1 cellular context compared by ENCODE assay signal in the genomic region with DNA sequence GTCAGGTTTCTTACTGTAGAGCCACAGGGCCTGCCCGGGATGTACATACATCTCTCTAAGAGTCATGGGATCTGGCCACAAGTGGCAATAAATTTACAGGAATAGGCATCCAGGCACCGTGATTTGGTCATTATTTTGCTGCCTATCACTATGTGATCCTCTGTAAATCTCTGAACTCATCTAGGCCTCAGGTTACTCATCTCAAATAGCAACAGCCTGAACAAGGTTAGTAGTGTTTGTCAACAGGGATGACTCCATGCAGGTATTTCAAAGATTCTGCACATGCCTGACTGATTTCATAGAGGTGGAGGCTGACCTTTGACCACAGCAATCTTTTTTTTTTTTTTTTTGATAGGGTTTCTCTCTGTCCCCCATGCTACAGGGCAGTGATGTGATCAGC.
TF ChIP-seq lines count a peak whose summit lies in the region.

No MANE protein-coding gene starts in this region.

TF ChIP-seq in H1, 55 proteins besides CTCF, POLR2A, EP300 and RAD21 (continued from another document):
- TF ChIP-seq, protein P1, sequence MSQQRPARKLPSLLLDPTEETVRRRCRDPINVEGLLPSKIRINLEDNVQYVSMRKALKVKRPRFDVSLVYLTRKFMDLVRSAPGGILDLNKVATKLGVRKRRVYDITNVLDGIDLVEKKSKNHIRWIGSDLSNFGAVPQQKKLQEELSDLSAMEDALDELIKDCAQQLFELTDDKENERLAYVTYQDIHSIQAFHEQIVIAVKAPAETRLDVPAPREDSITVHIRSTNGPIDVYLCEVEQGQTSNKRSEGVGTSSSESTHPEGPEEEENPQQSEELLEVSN (IDR thresholded peaks at IDR 0.05) = no peak
- TF ChIP-seq POU5F1 (IDR thresholded peaks at IDR 0.05; ENCODE audit: low read depth, low read length) = no peak
- TF ChIP-seq SIN3A (conservative IDR thresholded peaks at IDR 0.05 in 1 of 2, IDR thresholded peaks at IDR 0.05 in 1 of 2; ENCODE audit: low read depth in 1 of 2, low read length in 2 of 2) = no peak
- TF ChIP-seq GABPA (IDR thresholded peaks at IDR 0.05; ENCODE audit: borderline replicate concordance, insufficient read depth, low read length) = no peak
- no peak for TF ChIP-seq POLR2AphosphoS5 (IDR thresholded peaks at IDR 0.05; ENCODE audit: low read depth, low read length)
- TF ChIP-seq RNF2 (IDR thresholded peaks at IDR 0.05; ENCODE audit: borderline replicate concordance, low read depth, low read length, missing control alignments, poor library complexity, severe bottlenecking) = no peak
- TF ChIP-seq PHF8 (conservative IDR thresholded peaks at IDR 0.05; ENCODE audit: low read depth, low read length) = no peak
TF ChIP-seq in H1: peak in this region for 0.
